Comparison of ENCODE assay signal across 8 cellular contexts in the genomic region with DNA sequence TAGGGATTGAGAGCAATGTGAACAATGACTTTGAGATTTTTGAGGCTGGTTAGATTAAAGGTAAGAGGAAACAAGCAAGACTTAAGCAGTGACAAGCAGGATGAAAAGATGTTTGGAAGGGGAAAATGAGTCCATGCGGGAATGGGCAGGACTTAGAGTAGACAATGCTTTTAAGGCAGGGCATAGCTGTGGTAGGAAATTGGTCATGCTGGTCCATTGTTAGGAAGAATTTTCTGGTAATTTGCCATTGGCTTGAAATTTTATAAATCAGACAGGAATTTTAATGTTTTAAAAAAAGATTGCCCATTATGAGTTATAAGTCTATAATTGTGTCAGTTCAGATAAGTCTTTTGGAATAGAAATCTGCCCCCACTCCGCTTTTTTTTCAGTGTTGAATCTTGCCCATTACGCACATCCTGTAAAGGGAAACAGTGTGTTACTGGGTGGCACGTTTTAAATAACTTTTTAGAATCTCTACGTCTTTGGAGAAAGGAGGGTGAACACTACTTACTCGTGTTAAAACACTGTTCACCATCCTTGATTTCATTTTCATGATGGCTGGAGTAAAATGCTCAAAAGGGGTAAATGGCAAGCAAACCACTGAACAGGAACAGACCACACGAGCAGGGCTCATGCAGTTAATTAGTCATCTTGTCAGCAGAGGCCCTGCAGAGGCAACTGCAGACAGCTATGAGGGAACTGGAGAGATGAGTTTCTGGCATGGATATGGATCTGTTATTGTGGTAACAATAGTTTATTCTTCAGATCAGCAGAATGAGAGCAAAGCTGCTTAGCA. TPM values are rescaled to one million over a fixed set of nuclear protein-coding genes. Genes with fewer than 3 reads are reported as not detected.
DNase-seq lines count a peak whose midpoint lies in the region; ATAC-seq and TF ChIP-seq lines count a peak whose summit lies in the region.

No MANE protein-coding gene starts in this region.

- H3K27me3 ChIP-seq in BE2C, result no peaks in the 10 kb centered on the region

- H3K4me1 ChIP-seq in BE2C, result peaks cover 15% of the 10 kb centered on the region

- H3K36me3 ChIP-seq in BE2C, result no peaks in the 10 kb centered on the region

- ATAC-seq in HG03139 (IDR thresholded peaks at IDR 0.05; ENCODE audit: unreplicated experiment) (peak; percentile 69), omental fat pad (ENCODE audit: low FRiP score) (peak; percentile 51)

- peak; percentile 17 for TF ChIP-seq POLR2A in GM19193 (IDR thresholded peaks at IDR 0.05; ENCODE audit: extremely low read depth, insufficient read depth, insufficient read length)

- no peak overlapping the region for H3K4me3 ChIP-seq in BE2C (ENCODE audit: low read depth, low read length)

- no peak for TF ChIP-seq CTCF in BE2C (IDR thresholded peaks at IDR 0.05; ENCODE audit: low read depth, low read length)
- TF ChIP-seq CTCF in omental fat pad (IDR thresholded peaks at IDR 0.05), result no peak

- no peaks in the 10 kb centered on the region for H3K9me3 ChIP-seq in BE2C

- DNase-seq in BE2C (peak; percentile 51), SIG-M5 (lab: John Stamatoyannopoulos, UW) (peak; percentile 28), fibroblast of peridontal ligament (ENCODE audit: extremely low read depth) (peak; percentile 84), omental fat pad (ENCODE audit: low spot score) (no peak), NCI-H510A (lab: John Stamatoyannopoulos, UW) (no peak), DMS79 treated with DMSO at 0.1 percent for 48 hours (lab: John Stamatoyannopoulos, UW) (no peak)

RNA-seq across cellular contexts. Expression of gene SWAP70, which starts 25.0 kb away (rescaled TPM):
- 6.5 TPM for polyA plus RNA-seq in BE2C (2012; ENCODE audit: insufficient read depth, insufficient read length, low read depth)
- 10 to 100 TPM; 35.6 to 81.7 (median 61.0) TPM for total RNA-seq in omental fat pad

Comparison
In these comparisons a context has a peak if more than half of its experiments do, and no peak if none do; other contexts are left out.
1. DNase-seq: peak in BE2C (single experiment), SIG-M5 (single experiment) and fibroblast of peridontal ligament (single experiment); none in omental fat pad (single experiment), NCI-H510A (single experiment) and DMS79 treated with DMSO at 0.1 percent for 48 hours (single experiment).